Comparison of ENCODE assay signal across 18 cellular contexts in genomic region chr17:47730681-47731080, GRCh38.
A peak's percentile ranks its signal among the peaks of the same experiment; 100 is the strongest.
DNase-seq lines count a peak whose midpoint lies in the region; ATAC-seq and TF ChIP-seq lines count a peak whose summit lies in the region.
"Had no signal": no experiment of that assay in that cellular context is flagged by ENCODE, and none has a peak within 500 bp of the region (broad histone marks: within the 10 kb centered on the region; RNA-seq: fewer than 3 reads in every experiment).

No MANE protein-coding gene starts in this region.

- H3K4me1 Mint-ChIP-seq in activated naive CD8-positive, alpha-beta T cell treated with anti-CD3 and anti-CD28 coated beads, Interleukin-2, amount 50 U/mL, for 24 hours: peaks cover 78% of the 10 kb centered on the region

- H3K4me3 Mint-ChIP-seq in activated naive CD8-positive, alpha-beta T cell treated with anti-CD3 and anti-CD28 coated beads, Interleukin-2, amount 50 U/mL, for 24 hours: peak overlapping the region; percentile 22
- H3K4me3 Mint-ChIP-seq: naive thymus-derived CD4-positive, alpha-beta T cell; type B pancreatic cell had no signal

- H3K27me3 ChIP-seq in RWPE2 (ENCODE audit: insufficient read depth, poor library complexity, severe bottlenecking): peaks cover 57% of the 10 kb centered on the region

- no peaks in the 10 kb centered on the region for H3K9me3 Mint-ChIP-seq in activated naive CD8-positive, alpha-beta T cell treated with anti-CD3 and anti-CD28 coated beads, Interleukin-2, amount 50 U/mL, for 24 hours
- H3K9me3 Mint-ChIP-seq: naive thymus-derived CD4-positive, alpha-beta T cell; type B pancreatic cell had no signal

- no peak overlapping the region for H3K4me3 ChIP-seq in RWPE2 (ENCODE audit: severe bottlenecking)
- H3K4me3 ChIP-seq: right atrium auricular region had no signal

- no peak overlapping the region for H3K27ac ChIP-seq in RWPE2 (ENCODE audit: poor library complexity, severe bottlenecking)
- H3K27ac ChIP-seq: right atrium auricular region had no signal

- no peaks in the 10 kb centered on the region for H3K4me1 ChIP-seq in RWPE2 (ENCODE audit: insufficient read depth, poor library complexity, severe bottlenecking)

- no peak for ATAC-seq in RWPE2 (ENCODE audit: low read depth)
- no peak for ATAC-seq in activated naive CD8-positive, alpha-beta T cell treated with anti-CD3 and anti-CD28 coated beads, Interleukin-2, amount 50 U/mL, for 24 hours
- no peak for ATAC-seq in GM19455 (IDR thresholded peaks at IDR 0.05; ENCODE audit: unreplicated experiment)
- ATAC-seq: left colon; naive thymus-derived CD4-positive, alpha-beta T cell had no signal

- H3K9me3 ChIP-seq in RWPE2 (ENCODE audit: severe bottlenecking): no peaks in the 10 kb centered on the region
- H3K9me3 ChIP-seq: right atrium auricular region had no signal

- no peak for TF ChIP-seq CTCF in RWPE2 (IDR thresholded peaks at IDR 0.05; ENCODE audit: poor library complexity, severe bottlenecking)

- DNase-seq in activated CD8-positive, alpha-beta memory T cell treated with anti-CD3 and anti-CD28 coated beads for 24 hours: peak; percentile 54
- no peak for DNase-seq in activated CD8-positive, alpha-beta memory T cell treated with anti-CD3 and anti-CD28 coated beads, Interleukin-2, amount 50 U/mL, for 4 hours
- DNase-seq in RWPE2 (ENCODE audit: low spot score): peak; percentile 29
- no peak for DNase-seq in activated naive CD8-positive, alpha-beta T cell treated with anti-CD3 and anti-CD28 coated beads, Interleukin-2, amount 50 U/mL, for 24 hours
- peak; percentile 29 for DNase-seq in stimulated activated CD8-positive, alpha-beta memory T cell treated with anti-CD3 and anti-CD28 coated beads, Interleukin-4, amount 100 ng/mL, for 48 hours
- no peak for DNase-seq in NCI-H1092 treated with DMSO at 0.1 percent for 48 hours (lab: John Stamatoyannopoulos, UW)
- DNase-seq in NCI-H2107 treated with DMSO at 0.1 percent for 48 hours (lab: John Stamatoyannopoulos, UW; ENCODE audit: unreplicated experiment): no peak
- DNase-seq: activated CD4-positive, CD25-positive, alpha-beta regulatory T cell treated with anti-CD3 and anti-CD28 coated beads, Interleukin-2, amount 50 U/mL, for 72 hours; Calu3; KBM-7; left colon; MM.1S; naive thymus-derived CD4-positive, alpha-beta T cell; NCI-H146; NCI-H2171 treated with DMSO at 0.1 percent for 48 hours had no signal

- H3K36me3 Mint-ChIP-seq in activated naive CD8-positive, alpha-beta T cell treated with anti-CD3 and anti-CD28 coated beads, Interleukin-2, amount 50 U/mL, for 24 hours (ENCODE audit: low read depth): peaks cover 17% of the 10 kb centered on the region
- H3K36me3 Mint-ChIP-seq: type B pancreatic cell had no signal

- H3K27me3 Mint-ChIP-seq in activated naive CD8-positive, alpha-beta T cell treated with anti-CD3 and anti-CD28 coated beads, Interleukin-2, amount 50 U/mL, for 24 hours: no peaks in the 10 kb centered on the region

- no peaks in the 10 kb centered on the region for H3K36me3 ChIP-seq in RWPE2 (ENCODE audit: low read depth)
- H3K36me3 ChIP-seq: right atrium auricular region had no signal

- H3K27ac Mint-ChIP-seq in activated naive CD8-positive, alpha-beta T cell treated with anti-CD3 and anti-CD28 coated beads, Interleukin-2, amount 50 U/mL, for 24 hours: peak overlapping the region; percentile 86
- H3K27ac Mint-ChIP-seq: naive thymus-derived CD4-positive, alpha-beta T cell; type B pancreatic cell had no signal

Comparison
In these comparisons a context has a peak if more than half of its experiments do, and no peak if none do; other contexts are left out.
1. DNase-seq: peak in activated CD8-positive, alpha-beta memory T cell treated with anti-CD3 and anti-CD28 coated beads for 24 hours (single experiment), RWPE2 (single experiment) and stimulated activated CD8-positive, alpha-beta memory T cell treated with anti-CD3 and anti-CD28 coated beads, Interleukin-4, amount 100 ng/mL, for 48 hours (single experiment); none in activated CD8-positive, alpha-beta memory T cell treated with anti-CD3 and anti-CD28 coated beads, Interleukin-2, amount 50 U/mL, for 4 hours (single experiment), activated naive CD8-positive, alpha-beta T cell treated with anti-CD3 and anti-CD28 coated beads, Interleukin-2, amount 50 U/mL, for 24 hours (single experiment), NCI-H1092 treated with DMSO at 0.1 percent for 48 hours (single experiment) and NCI-H2107 treated with DMSO at 0.1 percent for 48 hours (single experiment).